Comparison of ENCODE assay signal across 21 cellular contexts in genomic region chr15:89490081-89490480, GRCh38. TPM values are rescaled to one million over a fixed set of nuclear protein-coding genes. Genes with fewer than 3 reads are reported as not detected.
"Had no signal": no experiment of that assay in that cellular context is flagged by ENCODE, and none has a peak within 500 bp of the region (broad histone marks: within the 10 kb centered on the region; RNA-seq: fewer than 3 reads in every experiment).

No MANE protein-coding gene starts in this region.

- H3K36me3 ChIP-seq: ascending aorta, SJSA1, thoracic aorta, upper lobe of left lung had no signal

- H3K4me3 ChIP-seq: ascending aorta, coronary artery, mucosa of descending colon, SJSA1, thoracic aorta, upper lobe of left lung had no signal

- H3K27me3 ChIP-seq: ascending aorta had no signal

- H3K9me3 ChIP-seq: ascending aorta, mucosa of descending colon, SJSA1, thoracic aorta, upper lobe of left lung had no signal

- H3K4me1 ChIP-seq: ascending aorta, SJSA1 had no signal

- DNase-seq: activated CD4-positive, alpha-beta T cell treated with anti-CD3 and anti-CD28 coated beads, Interleukin-2, amount 50 U/mL, for 4 hours; activated CD8-positive, alpha-beta memory T cell treated with anti-CD3 and anti-CD28 coated beads for 24 hours; activated CD8-positive, alpha-beta memory T cell treated with anti-CD3 and anti-CD28 coated beads, Interleukin-2, amount 50 U/mL, for 4 hours; activated gamma-delta T cell; activated naive CD4-positive, alpha-beta T cell treated with anti-CD3 and anti-CD28 coated beads, Interleukin-2, amount 50 U/mL, for 16 hours; activated T-cell treated with anti-CD3 and anti-CD28 coated beads, Interleukin-2, amount 50 U/mL, for 48 hours; foreskin fibroblast; immature natural killer cell; kidney glomerular epithelial cell; mucosa of descending colon; nephron progenitor cell; stimulated activated CD4-positive, alpha-beta T cell treated with anti-CD3 and anti-CD28 coated beads, Interleukin-2, amount 100 ng/mL, for 48 hours; stimulated activated CD8-positive, alpha-beta memory T cell treated with anti-CD3 and anti-CD28 coated beads, Interleukin-4, amount 100 ng/mL, for 48 hours; stimulated activated naive B cell treated with anti-CD40 and anti-IgM and Interleukin-4, amounts not matched to agents 10 μg/mL and 1 μg/mL and 100 μg/mL, for 72 hours; T-helper 9 cell; upper lobe of left lung had no signal

- H3K27ac ChIP-seq: ascending aorta, coronary artery, SJSA1, thoracic aorta, upper lobe of left lung had no signal

RNA-seq across cellular contexts. Expression of gene RHCG, which starts 6.3 kb away (rescaled TPM):
- polyA plus RNA-seq: fibroblast of lung, immature natural killer cell had no signal
